17 cellular contexts compared by ENCODE assay signal in the genomic region with DNA sequence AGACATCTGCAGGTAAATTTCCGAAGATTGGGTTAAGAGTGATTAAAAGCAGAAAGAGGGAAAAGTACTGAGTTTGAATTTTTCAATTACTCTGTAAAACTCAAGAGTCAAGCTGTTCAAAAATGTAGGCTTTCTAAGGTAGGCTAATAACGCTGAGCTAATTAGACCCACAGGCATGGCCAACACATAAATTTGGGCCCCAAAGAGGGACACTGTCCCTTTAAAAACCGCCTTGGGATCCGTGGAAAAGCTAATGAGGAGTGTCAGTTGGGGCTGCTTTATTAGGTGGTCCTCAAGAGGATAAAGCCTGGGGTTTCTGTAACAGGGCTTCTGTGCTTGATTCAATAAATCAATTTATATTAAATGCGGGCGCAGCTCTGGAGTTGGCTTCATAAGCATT.
"Had no signal": no experiment of that assay in that cellular context is flagged by ENCODE, and none has a peak within 500 bp of the region (broad histone marks: within the 10 kb centered on the region; RNA-seq: fewer than 3 reads in every experiment).

No MANE protein-coding gene starts in this region.

- H3K36me3 ChIP-seq: heart left ventricle had no signal

- H3K4me3 ChIP-seq: heart left ventricle, lung, testis had no signal

- H3K4me1 Mint-ChIP-seq: activated B cell treated with CpG ODN at 0.5 μM for 24 hours; activated CD4-positive, alpha-beta T cell treated with anti-CD3 and anti-CD28 coated beads, Interleukin-2, amount 10 ng/mL, durations not matched to agents 24 days and 14 days; activated naive CD8-positive, alpha-beta T cell treated with anti-CD3 and anti-CD28 coated beads, Interleukin-2, amount 10 ng/mL, durations not matched to agents 7 days and 5 days; immature natural killer cell; naive B cell had no signal

- DNase-seq: activated B cell treated with CpG ODN at 0.5 μM for 24 hours; activated CD4-positive, alpha-beta T cell treated with anti-CD3 and anti-CD28 coated beads, Interleukin-2, amount 10 ng/mL, durations not matched to agents 24 days and 14 days; activated naive CD8-positive, alpha-beta T cell treated with anti-CD3 and anti-CD28 coated beads, Interleukin-2, amount 10 ng/mL, durations not matched to agents 7 days and 5 days; anterior cingulate cortex; dermis blood vessel endothelial cell; immature natural killer cell; left colon; naive B cell; occipital lobe; small intestine; testis had no signal

- H3K4me3 Mint-ChIP-seq: activated B cell treated with CpG ODN at 0.5 μM for 24 hours; activated CD4-positive, alpha-beta T cell treated with anti-CD3 and anti-CD28 coated beads, Interleukin-2, amount 10 ng/mL, durations not matched to agents 24 days and 14 days; activated naive CD8-positive, alpha-beta T cell treated with anti-CD3 and anti-CD28 coated beads, Interleukin-2, amount 10 ng/mL, durations not matched to agents 7 days and 5 days; activated T-helper 1 cell treated with anti-CD3 and anti-CD28 coated beads, Interleukin-12 subunit alpha, Interleukin-12 subunit beta, Interleukin-2, Interleukin-4 antibody, amounts not matched to agents 30 ng/mL and 10 ng/mL and 1 ng/mL, durations not matched to agents 14 hours and 24 hours and 36 hours; immature natural killer cell; stimulated activated naive CD8-positive, alpha-beta T cell treated with anti-CD3 and anti-CD28 coated beads, Interleukin-15, Interleukin-2, amounts not matched to agents 100 ng/mL and 50 ng/mL, for 24 hours; T-helper 2 cell treated with Interferon-gamma antibody and Interleukin-4, amounts not matched to agents 5 μg/mL and 100 μg/mL, for 36 hours had no signal

- H3K27me3 Mint-ChIP-seq: activated B cell treated with CpG ODN at 0.5 μM for 24 hours; stimulated activated naive CD8-positive, alpha-beta T cell treated with anti-CD3 and anti-CD28 coated beads, Interleukin-15, Interleukin-2, amounts not matched to agents 100 ng/mL and 50 ng/mL, for 24 hours had no signal

- H3K27ac Mint-ChIP-seq: activated B cell treated with CpG ODN at 0.5 μM for 24 hours; activated CD4-positive, alpha-beta T cell treated with anti-CD3 and anti-CD28 coated beads, Interleukin-2, amount 10 ng/mL, durations not matched to agents 24 days and 14 days; activated naive CD8-positive, alpha-beta T cell treated with anti-CD3 and anti-CD28 coated beads, Interleukin-2, amount 10 ng/mL, durations not matched to agents 7 days and 5 days; activated T-helper 1 cell treated with anti-CD3 and anti-CD28 coated beads, Interleukin-12 subunit alpha, Interleukin-12 subunit beta, Interleukin-2, Interleukin-4 antibody, amounts not matched to agents 30 ng/mL and 10 ng/mL and 1 ng/mL, durations not matched to agents 14 hours and 24 hours and 36 hours; immature natural killer cell; stimulated activated naive CD8-positive, alpha-beta T cell treated with anti-CD3 and anti-CD28 coated beads, Interleukin-15, Interleukin-2, amounts not matched to agents 100 ng/mL and 50 ng/mL, for 24 hours; T-helper 2 cell treated with Interferon-gamma antibody and Interleukin-4, amounts not matched to agents 5 μg/mL and 100 μg/mL, for 36 hours had no signal

- H3K27me3 ChIP-seq: heart left ventricle, testis had no signal

- ATAC-seq: left colon had no signal

- FAIRE-seq: frontal cortex, small intestine had no signal

- H3K9me3 Mint-ChIP-seq: activated B cell treated with CpG ODN at 0.5 μM for 24 hours; activated CD4-positive, alpha-beta T cell treated with anti-CD3 and anti-CD28 coated beads, Interleukin-2, amount 10 ng/mL, durations not matched to agents 24 days and 14 days; activated naive CD8-positive, alpha-beta T cell treated with anti-CD3 and anti-CD28 coated beads, Interleukin-2, amount 10 ng/mL, durations not matched to agents 7 days and 5 days; activated T-helper 1 cell treated with anti-CD3 and anti-CD28 coated beads, Interleukin-12 subunit alpha, Interleukin-12 subunit beta, Interleukin-2, Interleukin-4 antibody, amounts not matched to agents 30 ng/mL and 10 ng/mL and 1 ng/mL, durations not matched to agents 14 hours and 24 hours and 36 hours; immature natural killer cell; naive B cell; stimulated activated naive CD8-positive, alpha-beta T cell treated with anti-CD3 and anti-CD28 coated beads, Interleukin-15, Interleukin-2, amounts not matched to agents 100 ng/mL and 50 ng/mL, for 24 hours; T-helper 2 cell treated with Interferon-gamma antibody and Interleukin-4, amounts not matched to agents 5 μg/mL and 100 μg/mL, for 36 hours had no signal

- H3K36me3 Mint-ChIP-seq: activated naive CD8-positive, alpha-beta T cell treated with anti-CD3 and anti-CD28 coated beads, Interleukin-2, amount 10 ng/mL, durations not matched to agents 7 days and 5 days; immature natural killer cell; naive B cell had no signal

- H3K9me3 ChIP-seq: heart left ventricle, testis had no signal

- H3K27ac ChIP-seq: testis had no signal
